12 cellular contexts compared by ENCODE assay signal in genomic region chr11:94581926-94582325, GRCh38. TPM values are rescaled to one million over a fixed set of nuclear protein-coding genes. Genes with fewer than 3 reads are reported as not detected.
DNase-seq lines count a peak whose midpoint lies in the region; ATAC-seq and TF ChIP-seq lines count a peak whose summit lies in the region.
"Had no signal": no experiment of that assay in that cellular context is flagged by ENCODE, and none has a peak within 500 bp of the region (broad histone marks: within the 10 kb centered on the region; RNA-seq: fewer than 3 reads in every experiment).

No MANE protein-coding gene starts in this region.

- WGBS in heart left ventricle, 4 donors = 63 to 100% (median 97%) methylated on average over 1 of the region's 1 CpG

- peak; percentile 77 for ATAC-seq in GM18511 (IDR thresholded peaks at IDR 0.05; ENCODE audit: unreplicated experiment)
- ATAC-seq in GM21515 (IDR thresholded peaks at IDR 0.05; ENCODE audit: unreplicated experiment) = peak; percentile 79
- ATAC-seq in HG03378 (IDR thresholded peaks at IDR 0.05; ENCODE audit: unreplicated experiment) = peak; percentile 78
- ATAC-seq in heart left ventricle = no peak
- ATAC-seq: CD8-positive, alpha-beta T cell had no signal

- DNase-seq in germinal center (ENCODE audit: low spot score) (peak; percentile 4), heart left ventricle (no peak), SW 1271 (lab: John Stamatoyannopoulos, UW) (no peak), activated gamma-delta T cell (lab: John Stamatoyannopoulos, UW) (no peak)
- DNase-seq in activated T-helper 2 cell treated with anti-CD3 and anti-CD28 coated beads, Interferon-gamma antibody, Interleukin-2, Interleukin-4, amounts not matched to agents 10 μg/mL and 5 μg/mL and 100 μg/mL, durations not matched to agents 14 hours and 24 hours and 36 hours (ENCODE audit: low spot score) = no peak
- DNase-seq: CD8-positive, alpha-beta T cell; foreskin melanocyte; NCI-H1436 had no signal

- no peaks in the 10 kb centered on the region for H3K9me3 Mint-ChIP-seq in activated T-helper 2 cell treated with anti-CD3 and anti-CD28 coated beads, Interferon-gamma antibody, Interleukin-2, Interleukin-4, amounts not matched to agents 10 μg/mL and 5 μg/mL and 100 μg/mL, durations not matched to agents 14 hours and 24 hours and 36 hours
- H3K9me3 Mint-ChIP-seq: CD8-positive, alpha-beta T cell had no signal

- H3K36me3 Mint-ChIP-seq in activated T-helper 2 cell treated with anti-CD3 and anti-CD28 coated beads, Interferon-gamma antibody, Interleukin-2, Interleukin-4, amounts not matched to agents 10 μg/mL and 5 μg/mL and 100 μg/mL, durations not matched to agents 14 hours and 24 hours and 36 hours (ENCODE audit: low read depth) = no peaks in the 10 kb centered on the region
- H3K36me3 Mint-ChIP-seq: CD8-positive, alpha-beta T cell had no signal

- intact Hi-C loops in activated T-helper 2 cell treated with anti-CD3 and anti-CD28 coated beads, Interferon-gamma antibody, Interleukin-2, Interleukin-4, amounts not matched to agents 10 μg/mL and 5 μg/mL and 100 μg/mL, durations not matched to agents 14 hours and 24 hours and 36 hours (cut with micrococcal nuclease) = no loop called here
- intact Hi-C loops in heart left ventricle (cut with DNase I) = no loop called here

- no peaks in the 10 kb centered on the region for H3K4me1 Mint-ChIP-seq in activated T-helper 2 cell treated with anti-CD3 and anti-CD28 coated beads, Interferon-gamma antibody, Interleukin-2, Interleukin-4, amounts not matched to agents 10 μg/mL and 5 μg/mL and 100 μg/mL, durations not matched to agents 14 hours and 24 hours and 36 hours (ENCODE audit: low read depth)

- H3K4me1 ChIP-seq in heart left ventricle = peaks cover 0 to 25% (median 0%) of the 10 kb centered on the region in 12 donors
- H3K4me1 ChIP-seq: vagina had no signal

- H3K36me3 ChIP-seq in heart left ventricle = peaks cover 0 to 6% (median 0%) of the 10 kb centered on the region in 9 donors
- H3K36me3 ChIP-seq: vagina had no signal

- no peak overlapping the region for H3K4me3 ChIP-seq in heart left ventricle
- H3K4me3 ChIP-seq: vagina had no signal

- H3K4me3 Mint-ChIP-seq in activated T-helper 2 cell treated with anti-CD3 and anti-CD28 coated beads, Interferon-gamma antibody, Interleukin-2, Interleukin-4, amounts not matched to agents 10 μg/mL and 5 μg/mL and 100 μg/mL, durations not matched to agents 14 hours and 24 hours and 36 hours (ENCODE audit: low read depth) = no peak overlapping the region
- H3K4me3 Mint-ChIP-seq: CD8-positive, alpha-beta T cell had no signal

- H3K9me3 ChIP-seq in heart left ventricle = no peaks in the 10 kb centered on the region
- H3K9me3 ChIP-seq: vagina had no signal

- no peak overlapping the region for H3K27ac Mint-ChIP-seq in activated T-helper 2 cell treated with anti-CD3 and anti-CD28 coated beads, Interferon-gamma antibody, Interleukin-2, Interleukin-4, amounts not matched to agents 10 μg/mL and 5 μg/mL and 100 μg/mL, durations not matched to agents 14 hours and 24 hours and 36 hours
- H3K27ac Mint-ChIP-seq: CD8-positive, alpha-beta T cell had no signal

- TF ChIP-seq POLR2A in heart left ventricle (IDR thresholded peaks at IDR 0.05) = no peak

- no peaks in the 10 kb centered on the region for H3K27me3 Mint-ChIP-seq in activated T-helper 2 cell treated with anti-CD3 and anti-CD28 coated beads, Interferon-gamma antibody, Interleukin-2, Interleukin-4, amounts not matched to agents 10 μg/mL and 5 μg/mL and 100 μg/mL, durations not matched to agents 14 hours and 24 hours and 36 hours (ENCODE audit: low read depth)

- TF ChIP-seq CTCF in heart left ventricle (IDR thresholded peaks at IDR 0.05) = no peak

- no peak overlapping the region for H3K27ac ChIP-seq in heart left ventricle
- H3K27ac ChIP-seq: vagina had no signal

- no peaks in the 10 kb centered on the region for H3K27me3 ChIP-seq in heart left ventricle
- H3K27me3 ChIP-seq: vagina had no signal

RNA-seq across cellular contexts. Expression of gene PIWIL4, which starts 14.8 kb away (rescaled TPM):
- 0.67 and 0.84 TPM in 2 replicates for total RNA-seq in activated T-helper 2 cell treated with anti-CD3 and anti-CD28 coated beads, Interferon-gamma antibody, Interleukin-2, Interleukin-4, amounts not matched to agents 10 μg/mL and 5 μg/mL and 100 μg/mL, durations not matched to agents 14 hours and 24 hours and 36 hours
- total RNA-seq in heart left ventricle = 1 to 10 TPM in 5 of 9 donors, under 1 TPM in 4; 0.68 to 2.4 (median 1.1) TPM
- polyA plus RNA-seq in heart left ventricle = 1 to 10 TPM in 1 of 2 donors, under 1 TPM in 1; 0.33 to 1.6 TPM

RNA-seq across cellular contexts. Expression of gene FUT4, which starts 38.2 kb away (rescaled TPM):
- 8.4 and 8.9 TPM in 2 replicates for total RNA-seq in activated T-helper 2 cell treated with anti-CD3 and anti-CD28 coated beads, Interferon-gamma antibody, Interleukin-2, Interleukin-4, amounts not matched to agents 10 μg/mL and 5 μg/mL and 100 μg/mL, durations not matched to agents 14 hours and 24 hours and 36 hours
- total RNA-seq in heart left ventricle = 1 to 10 TPM; 1.0 to 4.7 (median 1.3) TPM
- polyA plus RNA-seq in heart left ventricle = 1 to 10 TPM in 1 of 2 donors, under 1 TPM in 1; 0.46 to 1.0 TPM

Comparison
In these comparisons a context has a peak if more than half of its experiments do, and no peak if none do; other contexts are left out.
1. ATAC-seq: peak in GM18511 (single experiment), GM21515 (single experiment) and HG03378 (single experiment); none in heart left ventricle (0 of 4).